18 cellular contexts compared by ENCODE assay signal in the genomic region with DNA sequence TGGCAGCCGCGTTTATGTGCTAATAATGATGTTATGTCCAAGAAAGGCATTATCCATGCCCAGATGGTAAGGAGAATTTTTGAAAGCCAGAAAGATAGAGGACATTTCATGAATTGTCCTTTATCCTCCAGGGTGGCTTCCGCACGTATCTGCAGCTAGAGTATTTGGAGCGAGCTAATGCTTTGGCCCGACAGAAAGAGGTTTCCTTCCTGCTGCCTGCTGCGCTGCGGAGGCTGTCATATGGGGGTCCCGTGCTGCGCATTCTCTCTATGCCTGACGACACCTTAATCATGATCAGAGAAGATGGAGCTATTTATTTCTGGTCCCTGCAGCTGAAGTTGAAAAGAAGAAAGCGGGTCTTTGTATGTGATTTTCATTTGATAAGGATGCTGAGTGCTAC.
DNase-seq lines count a peak whose midpoint lies in the region; ATAC-seq, FAIRE-seq and TF ChIP-seq lines count a peak whose summit lies in the region.
"Had no signal": no experiment of that assay in that cellular context is flagged by ENCODE, and none has a peak within 500 bp of the region (broad histone marks: within the 10 kb centered on the region; RNA-seq: fewer than 3 reads in every experiment).

No MANE protein-coding gene starts in this region.

- FAIRE-seq in HepG2 (lab: Jason Lieb, UNC) (no peak), GM12892 (lab: Jason Lieb, UNC) (no peak)
- FAIRE-seq: G401.6, GM12891, H54 had no signal

- H3K9me3 Mint-ChIP-seq in glutamatergic neuron (ENCODE audit: unreplicated experiment): peaks cover 7% of the 10 kb centered on the region
- H3K9me3 Mint-ChIP-seq: CD4-positive, CD25-positive, alpha-beta regulatory T cell had no signal

- no peak overlapping the region for H3K4me3 ChIP-seq in right lobe of liver
- H3K4me3 ChIP-seq in HepG2 (replicated peaks in 1 of 3; ENCODE audit: insufficient read depth in 1 of 3, low read depth in 2 of 3, low read length in 3 of 3): no peak overlapping the region
- H3K4me3 ChIP-seq: BLaER1 treated with 17β-estradiol and CSF1 and Interleukin-3, amounts not matched to agents 10 nM and 100 nM had no signal

- no peak overlapping the region for H3K27ac ChIP-seq in right lobe of liver
- no peak overlapping the region for H3K27ac ChIP-seq in HepG2 (ENCODE audit: extremely low read length, insufficient read depth, low read length)
- H3K27ac ChIP-seq: 22Rv1; BLaER1 treated with 17β-estradiol and CSF1 and Interleukin-3, amounts not matched to agents 10 nM and 100 nM had no signal

- DNase-seq in right lobe of liver: no peak
- DNase-seq in HepG2 (ENCODE audit: low spot score): no peak
- peak; percentile 83 for DNase-seq in cerebellar cortex (ENCODE audit: low spot score)
- DNase-seq in glutamatergic neuron: no peak
- DNase-seq in GM12892 (ENCODE audit: insufficient read length): no peak
- DNase-seq in D341Med (ENCODE audit: low spot score): no peak
- DNase-seq: CD4-positive, CD25-positive, alpha-beta regulatory T cell; DMS 273 treated with DMSO at 0.1 percent for 48 hours; DMS79; IMR-90 had no signal

- ATAC-seq in right lobe of liver (peak in 3 of 4 donors; percentile 30 to 53 (median 37)), HepG2 (no peak), GM18517 (IDR thresholded peaks at IDR 0.05; ENCODE audit: unreplicated experiment) (no peak), GM18873 (IDR thresholded peaks at IDR 0.05; ENCODE audit: low FRiP score, unreplicated experiment) (no peak)
- ATAC-seq: HCT116 had no signal

- no peak overlapping the region for H2AFZ ChIP-seq in HepG2 (ENCODE audit: low read length)

- POLR2A ChIA-PET in HepG2 (lab: Yijun Ruan, JAX): no interaction called here

- H3K4me1 Mint-ChIP-seq in glutamatergic neuron (ENCODE audit: low read depth, unreplicated experiment): peaks cover 19% of the 10 kb centered on the region
- H3K4me1 Mint-ChIP-seq: CD4-positive, CD25-positive, alpha-beta regulatory T cell had no signal

- peaks cover 8% of the 10 kb centered on the region for H3K36me3 Mint-ChIP-seq in glutamatergic neuron (ENCODE audit: unreplicated experiment)
- H3K36me3 Mint-ChIP-seq: CD4-positive, CD25-positive, alpha-beta regulatory T cell had no signal

- no peaks in the 10 kb centered on the region for H4K20me1 ChIP-seq in HepG2 (ENCODE audit: insufficient read depth, low read length)
- H4K20me1 ChIP-seq: BLaER1 treated with 17β-estradiol and CSF1 and Interleukin-3, amounts not matched to agents 10 nM and 100 nM had no signal

- TF ChIP-seq EP300 in HepG2 (IDR thresholded peaks at IDR 0.05; ENCODE audit: low read depth in 2 of 2, low read length in 2 of 2): no peak
- no peak for TF ChIP-seq EP300 in HepG2 (CRISPR knock-in tag; IDR thresholded peaks at IDR 0.05; ENCODE audit: borderline replicate concordance)

- BruUV-seq in HepG2 (replicated peaks; lab: Mats Ljungman, UMichigan): no TSS peak

- intact Hi-C loops in right lobe of liver (cut with DNase I) (no loop called here), HepG2 (cut with micrococcal nuclease; ENCODE audit: unreplicated experiment) (no loop called here)

- no peak for TF ChIP-seq POLR2A in right lobe of liver (IDR thresholded peaks at IDR 0.05)
- TF ChIP-seq POLR2A in HepG2 (IDR thresholded peaks at IDR 0.05; ENCODE audit: insufficient read depth in 1 of 2, low read depth in 2 of 2, low read length in 2 of 2): no peak
- no peak for TF ChIP-seq POLR2A in GM12892 (IDR thresholded peaks at IDR 0.05; ENCODE audit: low read depth, low read length)

- TF ChIP-seq RAD21 in HepG2 (CRISPR knock-in tag; IDR thresholded peaks at IDR 0.05): no peak

- CTCF ChIA-PET in HepG2 (lab: Yijun Ruan, JAX; ENCODE audit: low intra/inter-chr PET ratio, low total read pairs): no interaction called here

- H3K36me3 ChIP-seq in right lobe of liver (no peaks in the 10 kb centered on the region), HepG2 (replicated peaks in 1 of 2; ENCODE audit: control insufficient read depth in 1 of 2, insufficient read depth in 2 of 2, low read length in 2 of 2) (no peaks in the 10 kb centered on the region)
- H3K36me3 ChIP-seq: BLaER1 treated with 17β-estradiol and CSF1 and Interleukin-3, amounts not matched to agents 10 nM and 100 nM had no signal

- H3K27ac Mint-ChIP-seq in glutamatergic neuron (ENCODE audit: unreplicated experiment): peak overlapping the region; percentile 52
- H3K27ac Mint-ChIP-seq: CD4-positive, CD25-positive, alpha-beta regulatory T cell had no signal

- no peaks in the 10 kb centered on the region for H3K9me3 ChIP-seq in right lobe of liver
- H3K9me3 ChIP-seq in HepG2 (ENCODE audit: low read length): no peaks in the 10 kb centered on the region

- H3K27me3 ChIP-seq in right lobe of liver (no peaks in the 10 kb centered on the region), HepG2 (ENCODE audit: control insufficient read depth in 1 of 2, insufficient read depth in 2 of 2, low read length in 2 of 2) (peaks cover 0 to 4% of the 10 kb centered on the region in 2 experiments; a peak in 3 of 5 replicates)
- H3K27me3 ChIP-seq: BLaER1 treated with 17β-estradiol and CSF1 and Interleukin-3, amounts not matched to agents 10 nM and 100 nM had no signal

- H3K9ac ChIP-seq in HepG2 (ENCODE audit: insufficient read depth, low read depth, low read length): no peak overlapping the region
- H3K9ac ChIP-seq: BLaER1 treated with 17β-estradiol and CSF1 and Interleukin-3, amounts not matched to agents 10 nM and 100 nM had no signal

- TF ChIP-seq CTCF in right lobe of liver (IDR thresholded peaks at IDR 0.05) (no peak), HepG2 (CRISPR knock-in tag; IDR thresholded peaks at IDR 0.05) (no peak), glutamatergic neuron (IDR thresholded peaks at IDR 0.05; ENCODE audit: partially characterized antibody, unreplicated experiment) (no peak)

- no peaks in the 10 kb centered on the region for H3K79me2 ChIP-seq in HepG2 (ENCODE audit: insufficient read depth, low read length)

- peaks cover 4% of the 10 kb centered on the region for H3K27me3 Mint-ChIP-seq in glutamatergic neuron (ENCODE audit: unreplicated experiment)

- in situ Hi-C loops in HepG2 (cut with HindIII; ENCODE audit: extremely low pct_ligation_motif_present, low pct_unique_long_range_greater_than_20kb): no loop called here

- 60% methylated on average over 11 of the region's 12 CpGs for WGBS in right lobe of liver (ENCODE audit: insufficient coverage, low coverage, low lambda C conversion rate, missing lambda C conversion rate)
- WGBS in HepG2 (ENCODE audit: low lambda C conversion rate): 52% methylated on average over 11 of the region's 12 CpGs

- H3K4me1 ChIP-seq in right lobe of liver (no peaks in the 10 kb centered on the region), HepG2 (ENCODE audit: insufficient read depth, low read length) (no peaks in the 10 kb centered on the region)
- H3K4me1 ChIP-seq: BLaER1 treated with 17β-estradiol and CSF1 and Interleukin-3, amounts not matched to agents 10 nM and 100 nM had no signal

- H3K4me3 Mint-ChIP-seq in glutamatergic neuron (ENCODE audit: unreplicated experiment): no peak overlapping the region
- H3K4me3 Mint-ChIP-seq: CD4-positive, CD25-positive, alpha-beta regulatory T cell had no signal

- H3K4me2 ChIP-seq in HepG2 (ENCODE audit: low read depth, low read length): no peak overlapping the region
- H3K4me2 ChIP-seq: BLaER1 treated with 17β-estradiol and CSF1 and Interleukin-3, amounts not matched to agents 10 nM and 100 nM had no signal

TF ChIP-seq in HepG2, 621 proteins besides CTCF, POLR2A, EP300 and RAD21 (continues in another document):
- TF ChIP-seq ERF (CRISPR knock-in tag; IDR thresholded peaks at IDR 0.05) (no peak), ARNT (IDR thresholded peaks at IDR 0.05) (no peak), ZNF484 (CRISPR knock-in tag; IDR thresholded peaks at IDR 0.05; ENCODE audit: borderline replicate concordance, low read depth) (no peak), SRF (IDR thresholded peaks at IDR 0.05; ENCODE audit: low read depth, low read length) (no peak), AKNA (CRISPR knock-in tag; IDR thresholded peaks at IDR 0.05; ENCODE audit: borderline replicate concordance) (no peak)

Comparison
In these comparisons a context has a peak if more than half of its experiments do, and no peak if none do; other contexts are left out.
1. ATAC-seq: peak in right lobe of liver (3 of 4); none in HepG2 (single experiment), GM18517 (single experiment) and GM18873 (single experiment).